35 cellular contexts compared by ENCODE assay signal in the genomic region with DNA sequence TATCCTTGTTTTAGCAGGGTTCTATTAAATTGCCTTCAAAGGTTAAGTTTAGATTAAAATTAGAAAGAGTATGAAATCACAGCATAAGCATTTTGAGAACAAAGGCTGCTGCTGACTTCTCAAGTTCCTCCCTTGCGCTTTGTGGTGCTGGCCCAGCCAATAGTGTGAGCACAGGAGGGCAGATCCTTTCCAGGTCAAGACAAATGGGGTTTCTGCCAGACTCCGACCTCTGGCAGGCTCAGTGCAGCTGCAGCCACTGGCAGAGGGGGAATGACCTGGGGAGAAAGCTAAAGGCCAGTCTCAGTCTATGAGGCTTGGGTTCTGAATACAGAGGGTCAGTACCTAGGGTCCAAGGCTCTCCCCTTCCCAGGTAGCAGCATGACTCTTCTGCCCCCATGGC. TPM values are rescaled to one million over a fixed set of nuclear protein-coding genes. Genes with fewer than 3 reads are reported as not detected.
DNase-seq lines count a peak whose midpoint lies in the region; ATAC-seq and TF ChIP-seq lines count a peak whose summit lies in the region.
"Had no signal": no experiment of that assay in that cellular context is flagged by ENCODE, and none has a peak within 500 bp of the region (broad histone marks: within the 10 kb centered on the region; RNA-seq: fewer than 3 reads in every experiment).

No MANE protein-coding gene starts in this region.

- H3K79me2 ChIP-seq in GM23338 (replicated peaks; ENCODE audit: insufficient read depth) = no peaks in the 10 kb centered on the region

- H3K4me2 ChIP-seq in GM23338 = no peak overlapping the region

- H3K4me1 Mint-ChIP-seq in GM23338 = no peaks in the 10 kb centered on the region
- no peaks in the 10 kb centered on the region for H3K4me1 Mint-ChIP-seq in HFFc6 (ENCODE audit: low read depth)
- H3K4me1 Mint-ChIP-seq in endothelial cell (ENCODE audit: unreplicated experiment) = peaks cover 4% of the 10 kb centered on the region
- H3K4me1 Mint-ChIP-seq: activated CD4-positive, alpha-beta T cell treated with anti-CD3 and anti-CD28 coated beads, Interleukin-2, amount 10 ng/mL, durations not matched to agents 7 days and 5 days; CD14-positive monocyte; naive B cell had no signal

- DNase-seq in GM23338 (ENCODE audit: low spot score) (peak; percentile 24), cardiac septum (ENCODE audit: low spot score) (peak; percentile 82), iPS-NIHi7 (ENCODE audit: extremely low spot score) (peak; percentile 22), omental fat pad (ENCODE audit: low spot score) (no peak), HFFc6 (no peak), endothelial cell (ENCODE audit: low spot score) (no peak)
- no peak for DNase-seq in activated naive CD4-positive, alpha-beta T cell treated with Interleukin-2 at 50 U/mL for 16 hours
- DNase-seq in activated T-cell treated with anti-CD3 and anti-CD28 coated beads, Interleukin-2, amount 50 U/mL, for 48 hours = no peak
- DNase-seq: 8988T; activated CD4-positive, alpha-beta T cell treated with anti-CD3 and anti-CD28 coated beads, Interleukin-2, amount 10 ng/mL, durations not matched to agents 7 days and 5 days; activated naive CD8-positive, alpha-beta T cell treated with anti-CD3 and anti-CD28 coated beads, Interleukin-2, amount 50 U/mL, for 24 hours; activated T-cell treated with anti-CD3 and anti-CD28 coated beads, Interleukin-2, amount 50 U/mL, for 24 hours; Calu3; caudate nucleus; DND-41; foreskin fibroblast; GF-D8; head of caudate nucleus; Kasumi-1; mesenchymal stem cell; naive B cell; NCI-H1417 treated with DMSO at 0.1 percent for 48 hours; NCI-H345; nucleus accumbens; Peyer's patch; SJCRH30; stimulated activated naive B cell treated with anti-CD40 and anti-IgM and Interleukin-4, amounts not matched to agents 10 μg/mL and 1 μg/mL and 100 μg/mL, for 72 hours; substantia nigra; T1000 had no signal

- no peaks in the 10 kb centered on the region for H3K36me3 Mint-ChIP-seq in GM23338 (ENCODE audit: low read depth)
- H3K36me3 Mint-ChIP-seq in HFFc6 (ENCODE audit: low read depth) = no peaks in the 10 kb centered on the region
- no peaks in the 10 kb centered on the region for H3K36me3 Mint-ChIP-seq in endothelial cell (ENCODE audit: low read depth, unreplicated experiment)
- H3K36me3 Mint-ChIP-seq: CD14-positive monocyte; naive B cell; stimulated activated naive B cell treated with anti-CD40 and anti-IgM and Interleukin-4, amounts not matched to agents 10 μg/mL and 1 μg/mL and 100 μg/mL, for 72 hours had no signal

- no peak overlapping the region for H3K27ac ChIP-seq in GM23338 (ENCODE audit: low read depth)
- H3K27ac ChIP-seq: SJCRH30, skin epidermis, VCaP had no signal

- H3K27ac Mint-ChIP-seq in GM23338 = no peak overlapping the region
- no peak overlapping the region for H3K27ac Mint-ChIP-seq in HFFc6
- no peak overlapping the region for H3K27ac Mint-ChIP-seq in endothelial cell (ENCODE audit: unreplicated experiment)
- H3K27ac Mint-ChIP-seq: activated CD4-positive, alpha-beta T cell treated with anti-CD3 and anti-CD28 coated beads, Interleukin-2, amount 10 ng/mL, durations not matched to agents 7 days and 5 days; activated naive CD8-positive, alpha-beta T cell treated with anti-CD3 and anti-CD28 coated beads, Interleukin-2, amount 50 U/mL, for 24 hours; activated T-cell treated with anti-CD3 and anti-CD28 coated beads, Interleukin-2, amount 50 U/mL, for 24 hours; CD14-positive monocyte; dendritic cell treated with granulocyte-macrophage colony-stimulating factor and Interleukin-4, amounts not matched to agents 40 ng/mL and 50 ng/mL, for 4 days; naive B cell; stimulated activated naive B cell treated with anti-CD40 and anti-IgM and Interleukin-4, amounts not matched to agents 10 μg/mL and 1 μg/mL and 100 μg/mL, for 72 hours had no signal

- intact Hi-C loops in cardiac septum (cut with DNase I) = loop anchor here (2.0 kb wide), 2 partner anchors 24 to 64 kb away; no protein-coding TSS in a partner anchor

- H3K4me3 ChIP-seq in GM23338 = no peak overlapping the region
- H3K4me3 ChIP-seq: esophagus muscularis mucosa, Peyer's patch, SJCRH30, skin epidermis had no signal

- H3K4me3 Mint-ChIP-seq in GM23338 = no peak overlapping the region
- H3K4me3 Mint-ChIP-seq in HFFc6 = no peak overlapping the region
- H3K4me3 Mint-ChIP-seq in endothelial cell (ENCODE audit: unreplicated experiment) = no peak overlapping the region
- H3K4me3 Mint-ChIP-seq: activated CD4-positive, alpha-beta T cell treated with anti-CD3 and anti-CD28 coated beads, Interleukin-2, amount 10 ng/mL, durations not matched to agents 7 days and 5 days; activated naive CD8-positive, alpha-beta T cell treated with anti-CD3 and anti-CD28 coated beads, Interleukin-2, amount 50 U/mL, for 24 hours; activated T-cell treated with anti-CD3 and anti-CD28 coated beads, Interleukin-2, amount 50 U/mL, for 24 hours; CD14-positive monocyte; dendritic cell treated with granulocyte-macrophage colony-stimulating factor and Interleukin-4, amounts not matched to agents 40 ng/mL and 50 ng/mL, for 4 days; stimulated activated naive B cell treated with anti-CD40 and anti-IgM and Interleukin-4, amounts not matched to agents 10 μg/mL and 1 μg/mL and 100 μg/mL, for 72 hours had no signal

- no peaks in the 10 kb centered on the region for H3F3A ChIP-seq in GM23338 (replicated peaks; ENCODE audit: low read depth)

- TF ChIP-seq CTCF in GM23338 (conservative IDR thresholded peaks at IDR 0.05; ENCODE audit: low read depth in 2 of 2) (no peak), omental fat pad (IDR thresholded peaks at IDR 0.05) (no peak), HFFc6 (IDR thresholded peaks at IDR 0.05) (no peak), endothelial cell (IDR thresholded peaks at IDR 0.05; ENCODE audit: unreplicated experiment) (no peak)

- H2AFZ ChIP-seq in GM23338 = peak overlapping the region; percentile 66

- no peaks in the 10 kb centered on the region for H3K27me3 ChIP-seq in GM23338 (ENCODE audit: insufficient read depth)
- H3K27me3 ChIP-seq: esophagus muscularis mucosa, Peyer's patch, SJCRH30 had no signal

- no peaks in the 10 kb centered on the region for H3K36me3 ChIP-seq in GM23338 (ENCODE audit: insufficient read depth)
- H3K36me3 ChIP-seq: Peyer's patch, SJCRH30 had no signal

- no peaks in the 10 kb centered on the region for H4K20me1 ChIP-seq in GM23338 (replicated peaks; ENCODE audit: insufficient read depth)

- no peaks in the 10 kb centered on the region for H3K9me3 Mint-ChIP-seq in GM23338
- no peaks in the 10 kb centered on the region for H3K9me3 Mint-ChIP-seq in HFFc6
- H3K9me3 Mint-ChIP-seq in endothelial cell (ENCODE audit: unreplicated experiment) = no peaks in the 10 kb centered on the region
- H3K9me3 Mint-ChIP-seq: activated naive CD8-positive, alpha-beta T cell treated with anti-CD3 and anti-CD28 coated beads, Interleukin-2, amount 50 U/mL, for 24 hours; dendritic cell treated with granulocyte-macrophage colony-stimulating factor and Interleukin-4, amounts not matched to agents 40 ng/mL and 50 ng/mL, for 4 days; stimulated activated naive B cell treated with anti-CD40 and anti-IgM and Interleukin-4, amounts not matched to agents 10 μg/mL and 1 μg/mL and 100 μg/mL, for 72 hours had no signal

- peak; percentile 76 for ATAC-seq in GM23338
- ATAC-seq in omental fat pad (ENCODE audit: low FRiP score) = peak; percentile 68
- ATAC-seq: activated naive CD8-positive, alpha-beta T cell treated with anti-CD3 and anti-CD28 coated beads, Interleukin-2, amount 50 U/mL, for 24 hours; HCT116; stimulated activated naive B cell treated with anti-CD40 and anti-IgM and Interleukin-4, amounts not matched to agents 10 μg/mL and 1 μg/mL and 100 μg/mL, for 72 hours had no signal

- no peaks in the 10 kb centered on the region for H3K4me1 ChIP-seq in GM23338 (ENCODE audit: insufficient read depth)
- H3K4me1 ChIP-seq: SJCRH30 had no signal

- peaks cover 15% of the 10 kb centered on the region; the same call in 1 of the 2 replicates for H3K9me2 ChIP-seq in GM23338 (ENCODE audit: insufficient read depth)

- H3K27me3 Mint-ChIP-seq in GM23338 (ENCODE audit: insufficient read depth, low read depth, poor library complexity) = peaks cover 2% of the 10 kb centered on the region
- no peaks in the 10 kb centered on the region for H3K27me3 Mint-ChIP-seq in HFFc6 (ENCODE audit: insufficient read depth)
- no peaks in the 10 kb centered on the region for H3K27me3 Mint-ChIP-seq in endothelial cell (ENCODE audit: unreplicated experiment)
- H3K27me3 Mint-ChIP-seq: activated CD4-positive, alpha-beta T cell treated with anti-CD3 and anti-CD28 coated beads, Interleukin-2, amount 10 ng/mL, durations not matched to agents 7 days and 5 days; activated naive CD8-positive, alpha-beta T cell treated with anti-CD3 and anti-CD28 coated beads, Interleukin-2, amount 50 U/mL, for 24 hours; activated T-cell treated with anti-CD3 and anti-CD28 coated beads, Interleukin-2, amount 50 U/mL, for 24 hours; dendritic cell treated with granulocyte-macrophage colony-stimulating factor and Interleukin-4, amounts not matched to agents 40 ng/mL and 50 ng/mL, for 4 days; naive B cell; stimulated activated naive B cell treated with anti-CD40 and anti-IgM and Interleukin-4, amounts not matched to agents 10 μg/mL and 1 μg/mL and 100 μg/mL, for 72 hours had no signal

TF ChIP-seq in GM23338, 12 proteins besides CTCF, POLR2A, EP300 and RAD21 (continues in another document):
- TF ChIP-seq JUNB (IDR thresholded peaks at IDR 0.05; ENCODE audit: unreplicated experiment) (no peak), POLR2AphosphoS5 (IDR thresholded peaks at IDR 0.05; ENCODE audit: low read depth) (no peak), ZNF331 (CRISPR knock-in tag; IDR thresholded peaks at IDR 0.05; ENCODE audit: low read depth) (no peak), STAT1 (IDR thresholded peaks at IDR 0.05; ENCODE audit: unreplicated experiment) (no peak), CREB1 (CRISPR knock-in tag; IDR thresholded peaks at IDR 0.05; ENCODE audit: low read depth) (no peak), EZH2phosphoT487 (IDR thresholded peaks at IDR 0.05; ENCODE audit: unreplicated experiment) (no peak)

RNA-seq across cellular contexts. Expression of a gene that starts 27.0 kb away (rescaled TPM):
- total RNA-seq in GM23338 (2014; rRNA removed; shearing (Covaris generic)) = not detected in 2 replicates
- polyA plus RNA-seq in GM23338 (2016; fragmentation: Nextera tagmentation; extraction: Ambion mirVana) = 0.08 and 0.12 TPM in 2 replicates
- total RNA-seq in cardiac septum (376 TPM), omental fat pad (10 to 100 TPM in 3 of 4 donors, 1 to 10 TPM in 1; 9.4 to 56.0 (median 21.5) TPM), endothelial cell (ENCODE audit: unreplicated experiment) (10.9 TPM)
- total RNA-seq in HFFc6 (2021; fragmentation: NEBNext Ultra II Directional; extraction: Animal tissue kit (Norgen Biotek cat#: 25700)) = not detected
- polyA plus RNA-seq: CD14-positive monocyte had no signal

Comparison
In these comparisons a context has a peak if more than half of its experiments do, and no peak if none do; other contexts are left out.
1. DNase-seq: peak in GM23338 (single experiment), cardiac septum (single experiment) and iPS-NIHi7 (single experiment); none in omental fat pad (single experiment), activated naive CD4-positive, alpha-beta T cell treated with Interleukin-2 at 50 U/mL for 16 hours (single experiment), HFFc6 (single experiment), endothelial cell (single experiment) and activated T-cell treated with anti-CD3 and anti-CD28 coated beads, Interleukin-2, amount 50 U/mL, for 48 hours (0 of 2).
2. RNA of a gene that starts 27.0 kb away (total RNA-seq): 376 TPM in cardiac septum (single experiment), 9.4 to 56.0 TPM in omental fat pad and 10.9 TPM in endothelial cell (single experiment); not detected in GM23338 and not detected in HFFc6; every median in the first group is over 4 times any median in the second.